16 cellular contexts compared by ENCODE assay signal in genomic region chr4:141486375-141486997, GRCh38.
A peak's percentile ranks its signal among the peaks of the same experiment; 100 is the strongest.
DNase-seq lines count a peak whose midpoint lies in the region; ATAC-seq, FAIRE-seq and TF ChIP-seq lines count a peak whose summit lies in the region.
"Had no signal": no experiment of that assay in that cellular context is flagged by ENCODE, and none has a peak within 500 bp of the region (broad histone marks: within the 10 kb centered on the region; RNA-seq: fewer than 3 reads in every experiment).

No MANE protein-coding gene starts in this region.

- no peaks in the 10 kb centered on the region for H3K4me1 Mint-ChIP-seq in stimulated activated naive B cell treated with anti-CD40 and anti-IgM and Interleukin-4, amounts not matched to agents 10 μg/mL and 1 μg/mL and 100 μg/mL, for 72 hours

- intact Hi-C loops in IMR-90 (cut with micrococcal nuclease), result no loop called here

- H3K9me3 Mint-ChIP-seq in stimulated activated naive B cell treated with anti-CD40 and anti-IgM and Interleukin-4, amounts not matched to agents 10 μg/mL and 1 μg/mL and 100 μg/mL, for 72 hours, result peaks cover 8% of the 10 kb centered on the region in 2 donors

- H4K91ac ChIP-seq in IMR-90 (ENCODE audit: insufficient read depth, low read depth, low read length) (no peak overlapping the region), mesenchymal stem cell (ENCODE audit: low read length) (no peak overlapping the region)

- POLR2A ChIA-PET in IMR-90 (lab: Charles Lee; ENCODE audit: unreplicated experiment), result interaction anchor here (1.1 kb wide), 1 partner anchor 16 kb away, joined by 4 read pairs; no protein-coding TSS in a partner anchor

- no peak overlapping the region for H2AK9ac ChIP-seq in IMR-90 (replicated peaks; ENCODE audit: low read depth, low read length, poor library complexity)

- dilution Hi-C loops in IMR-90 (cut with HindIII; ENCODE audit: low sequenced_read_pairs, unreplicated experiment), result no loop called here

- 0 out of 3 replicates have a peak overlapping the region, but pooled peaks have one; percentile 18 for H2BK15ac ChIP-seq in IMR-90 (ENCODE audit: low read depth, low read length)
- no peak overlapping the region for H2BK15ac ChIP-seq in mesenchymal stem cell (ENCODE audit: low read depth, poor library complexity, severe bottlenecking)

- peaks cover 5% of the 10 kb centered on the region; the same call in 1 of the 2 replicates for H3K9me3 ChIP-seq in IMR-90 (ENCODE audit: control insufficient read depth, insufficient read depth, low read length)
- H3K9me3 ChIP-seq in mesenchymal stem cell (ENCODE audit: control insufficient read depth, low read length), result peaks cover 21% of the 10 kb centered on the region

- H3K27ac ChIP-seq in IMR-90 (ENCODE audit: insufficient read depth, low read length) (peak overlapping the region; percentile 37; the same call in 1 of the 2 replicates), mesenchymal stem cell (ENCODE audit: low read length, poor library complexity, severe bottlenecking) (peak overlapping the region; percentile 30)
- H3K27ac ChIP-seq: esophagus squamous epithelium, upper lobe of left lung, WERI-Rb-1 had no signal

- H3K4me3 Mint-ChIP-seq in stimulated activated naive B cell treated with anti-CD40 and anti-IgM and Interleukin-4, amounts not matched to agents 10 μg/mL and 1 μg/mL and 100 μg/mL, for 72 hours, result no peak overlapping the region
- H3K4me3 Mint-ChIP-seq: activated naive CD4-positive, alpha-beta T cell treated with anti-CD3 and anti-CD28 coated beads for 36 hours had no signal

- no peaks in the 10 kb centered on the region for H3K9me1 ChIP-seq in IMR-90 (ENCODE audit: insufficient read depth, low read length)

- no peak overlapping the region for H4K5ac ChIP-seq in IMR-90 (ENCODE audit: low read depth, low read length)

- TF ChIP-seq RAD21 in IMR-90 (IDR thresholded peaks at IDR 0.05; ENCODE audit: low read length), result no peak

- peaks cover 6% of the 10 kb centered on the region for H3K4me1 ChIP-seq in IMR-90 (ENCODE audit: control insufficient read depth, insufficient read depth, low read length)
- no peaks in the 10 kb centered on the region for H3K4me1 ChIP-seq in mesenchymal stem cell (ENCODE audit: control insufficient read depth, insufficient read depth, low read depth, low read length)
- H3K4me1 ChIP-seq: esophagus squamous epithelium, upper lobe of left lung had no signal

- peak overlapping the region; percentile 64; the same call in 1 of the 2 replicates for H2BK20ac ChIP-seq in IMR-90 (ENCODE audit: low read depth, low read length)

- H2BK5ac ChIP-seq in IMR-90 (ENCODE audit: low read depth, low read length, poor library complexity, severe bottlenecking) (peak overlapping the region; percentile 68), mesenchymal stem cell (ENCODE audit: low read depth, low read length, poor library complexity, severe bottlenecking) (no peak overlapping the region)

- DNase-seq in AG08396 (ENCODE audit: low spot score) (peak; percentile 15), IMR-90 (peak; percentile 90), bronchial epithelial cell (ENCODE audit: low read depth) (peak; percentile 90), mesenchymal stem cell (peak; percentile 25)
- DNase-seq in stimulated activated naive B cell treated with anti-CD40 and anti-IgM and Interleukin-4, amounts not matched to agents 10 μg/mL and 1 μg/mL and 100 μg/mL, for 72 hours, result no peak
- DNase-seq in activated CD4-positive, alpha-beta T cell treated with anti-CD3 and anti-CD28 coated beads, Interleukin-2, amount 50 U/mL, for 4 hours, result no peak
- DNase-seq: activated naive CD4-positive, alpha-beta T cell treated with anti-CD3 and anti-CD28 coated beads for 36 hours; C1 segment of cervical spinal cord; esophagus squamous epithelium; stimulated activated CD8-positive, alpha-beta memory T cell treated with anti-CD3 and anti-CD28 coated beads, Interleukin-4, amount 100 ng/mL, for 48 hours; WERI-Rb-1 had no signal

- H3K27me3 ChIP-seq in IMR-90 (ENCODE audit: control insufficient read depth, insufficient read depth, low read length) (no peaks in the 10 kb centered on the region), bronchial epithelial cell (ENCODE audit: control insufficient read depth, insufficient read depth, low read length) (no peaks in the 10 kb centered on the region), mesenchymal stem cell (ENCODE audit: control insufficient read depth in 1 of 2, insufficient read depth in 1 of 2, low read length in 2 of 2) (no peaks in the 10 kb centered on the region)
- H3K27me3 ChIP-seq: esophagus squamous epithelium, upper lobe of left lung had no signal

- TF ChIP-seq POLR2A in IMR-90 (IDR thresholded peaks at IDR 0.05; ENCODE audit: low read depth, low read length), result no peak

- H3K56ac ChIP-seq in IMR-90 (ENCODE audit: extremely low read depth, insufficient read depth, low read length), result peak overlapping the region; percentile 2; the same call in 1 of the 2 replicates

- no peaks in the 10 kb centered on the region for H3K27me3 Mint-ChIP-seq in stimulated activated naive B cell treated with anti-CD40 and anti-IgM and Interleukin-4, amounts not matched to agents 10 μg/mL and 1 μg/mL and 100 μg/mL, for 72 hours

- in situ Hi-C loops in IMR-90 (cut with MboI; ENCODE audit: low sequenced_read_pairs), result no loop called here

- peak overlapping the region; percentile 66; the same call in 1 of the 2 replicates for H3K4me2 ChIP-seq in IMR-90 (ENCODE audit: low read depth, low read length)
- H3K4me2 ChIP-seq in mesenchymal stem cell (ENCODE audit: low read length, poor library complexity, severe bottlenecking), result no peak overlapping the region

- no peak overlapping the region for H3K23ac ChIP-seq in IMR-90 (ENCODE audit: low read depth, low read length)
- H3K23ac ChIP-seq in mesenchymal stem cell (ENCODE audit: low read length in 2 of 2), result no peak overlapping the region

- CTCF ChIA-PET in IMR-90 (lab: Yijun Ruan, JAX), result interaction anchor here (0.6 to 1.1 kb wide), 3 partner anchors 11 to 1726 kb away, joined by 3 read pairs; no protein-coding TSS in a partner anchor

- H3K14ac ChIP-seq in IMR-90 (replicated peaks; ENCODE audit: low read depth, low read length) (no peak overlapping the region), mesenchymal stem cell (ENCODE audit: low read length in 2 of 2) (no peak overlapping the region)

- peak overlapping the region; percentile 33 to 60; a peak in 2 of 4 replicates for H4K8ac ChIP-seq in IMR-90 (ENCODE audit: low read depth in 2 of 2, low read length in 2 of 2)
- H4K8ac ChIP-seq in mesenchymal stem cell (ENCODE audit: low read length), result no peak overlapping the region

- no peak overlapping the region for H3K27ac Mint-ChIP-seq in stimulated activated naive B cell treated with anti-CD40 and anti-IgM and Interleukin-4, amounts not matched to agents 10 μg/mL and 1 μg/mL and 100 μg/mL, for 72 hours
- H3K27ac Mint-ChIP-seq: activated naive CD4-positive, alpha-beta T cell treated with anti-CD3 and anti-CD28 coated beads for 36 hours had no signal

- no peak overlapping the region for H3K4me3 ChIP-seq in IMR-90 (ENCODE audit: insufficient read depth, low read depth, low read length)
- no peak overlapping the region for H3K4me3 ChIP-seq in bronchial epithelial cell (ENCODE audit: low read depth, low read length)
- H3K4me3 ChIP-seq in mesenchymal stem cell (ENCODE audit: insufficient read depth in 1 of 2, low read depth in 1 of 2, low read length in 2 of 2), result no peak overlapping the region
- H3K4me3 ChIP-seq: esophagus squamous epithelium, upper lobe of left lung had no signal

- peak overlapping the region; percentile 27; the same call in 1 of the 2 replicates for H2BK120ac ChIP-seq in IMR-90 (ENCODE audit: low read depth, low read length)
- no peak overlapping the region for H2BK120ac ChIP-seq in mesenchymal stem cell (ENCODE audit: low read depth, low read length)

- ATAC-seq in IMR-90 (ENCODE audit: low read depth), result peak; percentile 86
- ATAC-seq in HG03280 (IDR thresholded peaks at IDR 0.05; ENCODE audit: unreplicated experiment), result no peak
- ATAC-seq in HG02885 (IDR thresholded peaks at IDR 0.05; ENCODE audit: poor library complexity, unreplicated experiment), result no peak
- no peak for ATAC-seq in stimulated activated naive B cell treated with anti-CD40 and anti-IgM and Interleukin-4, amounts not matched to agents 10 μg/mL and 1 μg/mL and 100 μg/mL, for 72 hours (replicated peaks)

- H2AK5ac ChIP-seq in IMR-90 (ENCODE audit: low read depth, low read length) (0 out of 2 replicates have a peak overlapping the region, but pooled peaks have one; percentile 41), mesenchymal stem cell (ENCODE audit: low read length, severe bottlenecking) (no peak overlapping the region)

- no peaks in the 10 kb centered on the region for H3K36me3 ChIP-seq in IMR-90 (ENCODE audit: control insufficient read depth, insufficient read depth, low read length)
- H3K36me3 ChIP-seq in bronchial epithelial cell (ENCODE audit: control insufficient read depth, insufficient read depth, low read length), result no peaks in the 10 kb centered on the region
- no peaks in the 10 kb centered on the region for H3K36me3 ChIP-seq in mesenchymal stem cell (ENCODE audit: control insufficient read depth in 1 of 2, insufficient read depth in 2 of 2, low read depth in 1 of 2, low read length in 2 of 2)
- H3K36me3 ChIP-seq: esophagus squamous epithelium, upper lobe of left lung, WERI-Rb-1 had no signal

- WGBS in IMR-90 (ENCODE audit: extremely low coverage in 2 of 2, insufficient read length in 1 of 2), 2 experiments, result 0% methylated on average over 1 of the region's 4 CpGs; no CpG with 5 or more reads in 1 of the 2 experiments
- 68% methylated on average over 3 of the region's 4 CpGs for WGBS in mesenchymal stem cell

- no peaks in the 10 kb centered on the region for H4K20me1 ChIP-seq in IMR-90 (ENCODE audit: insufficient read depth, low read length)

- H3K18ac ChIP-seq in IMR-90 (ENCODE audit: low read depth, low read length) (peak overlapping the region; percentile 17; the same call in 1 of the 2 replicates), mesenchymal stem cell (ENCODE audit: low read depth in 1 of 2, low read length in 2 of 2) (no peak overlapping the region)

- H3K79me1 ChIP-seq in IMR-90 (ENCODE audit: low read depth in 1 of 2, low read length in 2 of 2) (no peaks in the 10 kb centered on the region), mesenchymal stem cell (replicated peaks; ENCODE audit: low read length, poor library complexity, severe bottlenecking) (no peaks in the 10 kb centered on the region)

- no peaks in the 10 kb centered on the region for H3K36me3 Mint-ChIP-seq in stimulated activated naive B cell treated with anti-CD40 and anti-IgM and Interleukin-4, amounts not matched to agents 10 μg/mL and 1 μg/mL and 100 μg/mL, for 72 hours

- H3K9ac ChIP-seq in IMR-90 (ENCODE audit: low read depth, low read length) (peak overlapping the region; percentile 33; the same call in 1 of the 2 replicates), mesenchymal stem cell (ENCODE audit: low read length) (peak overlapping the region; percentile 23)

- H2AFZ ChIP-seq in IMR-90 (replicated peaks; ENCODE audit: low read length, poor library complexity), result peak overlapping the region; percentile 48
- H2AFZ ChIP-seq in mesenchymal stem cell (ENCODE audit: low read depth, low read length), result no peak overlapping the region

- no TSS peak for BruUV-seq in IMR-90 (replicated peaks; lab: Mats Ljungman, UMichigan)

- no peak for TF ChIP-seq CTCF in IMR-90 (conservative IDR thresholded peaks at IDR 0.05; ENCODE audit: low read depth, low read length)
- no peak for TF ChIP-seq CTCF in bronchial epithelial cell (IDR thresholded peaks at IDR 0.05; ENCODE audit: insufficient read depth, low read length, severe bottlenecking)

- H2BK12ac ChIP-seq in mesenchymal stem cell (ENCODE audit: low read length in 2 of 2), result no peak overlapping the region

- H3K4ac ChIP-seq in IMR-90 (ENCODE audit: low read depth, low read length) (peak overlapping the region; percentile 26; the same call in 1 of the 2 replicates), mesenchymal stem cell (ENCODE audit: low read depth in 1 of 2, low read length in 2 of 2) (no peak overlapping the region)

- no peak for FAIRE-seq in bronchial epithelial cell (lab: Jason Lieb, UNC)
- FAIRE-seq: GM19239, islet of Langerhans had no signal

Comparison
In these comparisons a context has a peak if more than half of its experiments do, and no peak if none do; other contexts are left out.
1. DNase-seq: peak in AG08396 (single experiment), IMR-90 (single experiment), bronchial epithelial cell (single experiment) and mesenchymal stem cell (single experiment); none in stimulated activated naive B cell treated with anti-CD40 and anti-IgM and Interleukin-4, amounts not matched to agents 10 μg/mL and 1 μg/mL and 100 μg/mL, for 72 hours (single experiment) and activated CD4-positive, alpha-beta T cell treated with anti-CD3 and anti-CD28 coated beads, Interleukin-2, amount 50 U/mL, for 4 hours (0 of 2).